ENCODE assay signal across 8 cellular contexts in the genomic region with DNA sequence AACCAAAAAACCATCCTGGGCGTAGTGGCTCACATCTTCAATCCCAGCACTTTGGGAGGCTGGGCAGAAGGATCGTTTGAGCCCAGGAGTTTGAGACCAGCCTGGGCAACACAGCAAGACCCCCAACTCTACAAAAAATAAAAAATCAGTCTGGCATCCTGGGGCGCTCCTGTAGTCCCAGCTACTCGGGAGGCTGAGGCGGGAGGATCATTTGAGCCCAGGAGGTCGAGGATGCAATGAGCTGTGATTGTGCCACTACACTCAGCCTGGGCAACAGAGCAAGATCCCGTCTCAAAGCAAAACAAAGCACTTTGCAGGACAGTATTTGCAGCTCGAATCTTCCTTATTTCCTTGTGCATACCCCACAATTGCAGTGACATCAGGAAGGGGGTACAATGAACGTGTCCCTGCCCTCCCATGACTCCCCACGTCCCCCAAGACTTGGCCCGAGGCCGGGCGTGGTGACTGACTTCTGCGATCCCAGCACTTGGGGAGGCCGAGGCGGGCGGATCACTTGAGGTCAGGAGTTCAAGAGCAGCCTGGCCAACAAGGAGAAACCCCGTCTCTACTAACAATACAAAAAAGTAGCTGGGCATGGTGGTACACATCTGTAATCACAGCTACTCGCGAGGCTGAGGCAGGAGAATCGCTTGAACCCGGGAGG. TPM values are rescaled to one million over a fixed set of nuclear protein-coding genes. Genes with fewer than 3 reads are reported as not detected.
DNase-seq lines count a peak whose midpoint lies in the region; ATAC-seq and TF ChIP-seq lines count a peak whose summit lies in the region.
"Had no signal": no experiment of that assay in that cellular context is flagged by ENCODE, and none has a peak within 500 bp of the region (broad histone marks: within the 10 kb centered on the region; RNA-seq: fewer than 3 reads in every experiment).

No MANE protein-coding gene starts in this region.

- H3K4me3 Mint-ChIP-seq in activated T-helper 1 cell treated with anti-CD3 and anti-CD28 coated beads, Interleukin-12 subunit alpha, Interleukin-12 subunit beta, Interleukin-2, Interleukin-4 antibody, amounts not matched to agents 30 ng/mL and 10 ng/mL and 1 ng/mL, durations not matched to agents 14 hours and 24 hours and 36 hours = peak overlapping the region; percentile 97
- H3K4me3 Mint-ChIP-seq in stimulated activated memory B cell treated with anti-CD40 and anti-IgM and Interleukin-4, amounts not matched to agents 10 μg/mL and 1 μg/mL and 100 μg/mL, for 72 hours = peak overlapping the region; percentile 96

- TF ChIP-seq CTCF in HFF-Myc (IDR thresholded peaks at IDR 0.05; ENCODE audit: low read depth, low read length, missing control alignments) = no peak

- peak overlapping the region; percentile 78 for H3K27ac ChIP-seq in iPS-18a (ENCODE audit: low read length)

- peak overlapping the region; percentile 90 for H3K9ac ChIP-seq in iPS-18a (ENCODE audit: low read length)

- intact Hi-C loops in activated T-helper 1 cell treated with anti-CD3 and anti-CD28 coated beads, Interleukin-12 subunit alpha, Interleukin-12 subunit beta, Interleukin-2, Interleukin-4 antibody, amounts not matched to agents 30 ng/mL and 10 ng/mL and 1 ng/mL, durations not matched to agents 14 hours and 24 hours and 36 hours (cut with micrococcal nuclease) = loop anchor here (5.0 kb wide), 1 partner anchor 846 kb away; the partner anchor contains the start of gene AKAP8L

- H3K27me3 Mint-ChIP-seq in activated T-helper 1 cell treated with anti-CD3 and anti-CD28 coated beads, Interleukin-12 subunit alpha, Interleukin-12 subunit beta, Interleukin-2, Interleukin-4 antibody, amounts not matched to agents 30 ng/mL and 10 ng/mL and 1 ng/mL, durations not matched to agents 14 hours and 24 hours and 36 hours (ENCODE audit: insufficient read depth) = no peaks in the 10 kb centered on the region
- H3K27me3 Mint-ChIP-seq in stimulated activated memory B cell treated with anti-CD40 and anti-IgM and Interleukin-4, amounts not matched to agents 10 μg/mL and 1 μg/mL and 100 μg/mL, for 72 hours = no peaks in the 10 kb centered on the region

- no peaks in the 10 kb centered on the region for H3K27me3 ChIP-seq in iPS-18a (ENCODE audit: control insufficient read depth, insufficient read depth, low read length)

- no peaks in the 10 kb centered on the region for H3K4me1 ChIP-seq in iPS-18a (ENCODE audit: control insufficient read depth, low read depth, low read length)

- no peaks in the 10 kb centered on the region for H3K9me3 Mint-ChIP-seq in activated T-helper 1 cell treated with anti-CD3 and anti-CD28 coated beads, Interleukin-12 subunit alpha, Interleukin-12 subunit beta, Interleukin-2, Interleukin-4 antibody, amounts not matched to agents 30 ng/mL and 10 ng/mL and 1 ng/mL, durations not matched to agents 14 hours and 24 hours and 36 hours
- no peaks in the 10 kb centered on the region for H3K9me3 Mint-ChIP-seq in stimulated activated memory B cell treated with anti-CD40 and anti-IgM and Interleukin-4, amounts not matched to agents 10 μg/mL and 1 μg/mL and 100 μg/mL, for 72 hours

- H3K27ac Mint-ChIP-seq in activated T-helper 1 cell treated with anti-CD3 and anti-CD28 coated beads, Interleukin-12 subunit alpha, Interleukin-12 subunit beta, Interleukin-2, Interleukin-4 antibody, amounts not matched to agents 30 ng/mL and 10 ng/mL and 1 ng/mL, durations not matched to agents 14 hours and 24 hours and 36 hours = peak overlapping the region; percentile 79
- H3K27ac Mint-ChIP-seq in stimulated activated memory B cell treated with anti-CD40 and anti-IgM and Interleukin-4, amounts not matched to agents 10 μg/mL and 1 μg/mL and 100 μg/mL, for 72 hours = peak overlapping the region; percentile 95

- H3K4me3 ChIP-seq in HFF-Myc (replicated peaks; ENCODE audit: low read depth, low read length) = peak overlapping the region; percentile 98
- H3K4me3 ChIP-seq in iPS-18a (ENCODE audit: low read length) = peak overlapping the region; percentile 93

- DNase-seq in HFF-Myc (ENCODE audit: extremely low read depth, low read depth) = no peak
- DNase-seq in activated T-helper 1 cell treated with anti-CD3 and anti-CD28 coated beads, Interleukin-12 subunit alpha, Interleukin-12 subunit beta, Interleukin-2, Interleukin-4 antibody, amounts not matched to agents 30 ng/mL and 10 ng/mL and 1 ng/mL, durations not matched to agents 14 hours and 24 hours and 36 hours (ENCODE audit: low spot score) = no peak

- H3K9me3 ChIP-seq in iPS-18a (ENCODE audit: control insufficient read depth, low read depth, low read length) = no peaks in the 10 kb centered on the region

- no peaks in the 10 kb centered on the region for H3K36me3 ChIP-seq in iPS-18a (ENCODE audit: control insufficient read depth, low read depth, low read length)

- peaks cover 4% of the 10 kb centered on the region for H3K36me3 Mint-ChIP-seq in activated T-helper 1 cell treated with anti-CD3 and anti-CD28 coated beads, Interleukin-12 subunit alpha, Interleukin-12 subunit beta, Interleukin-2, Interleukin-4 antibody, amounts not matched to agents 30 ng/mL and 10 ng/mL and 1 ng/mL, durations not matched to agents 14 hours and 24 hours and 36 hours (ENCODE audit: low read depth)
- peaks cover 24% of the 10 kb centered on the region for H3K36me3 Mint-ChIP-seq in stimulated activated memory B cell treated with anti-CD40 and anti-IgM and Interleukin-4, amounts not matched to agents 10 μg/mL and 1 μg/mL and 100 μg/mL, for 72 hours

- ATAC-seq in stimulated activated memory B cell treated with anti-CD40 and anti-IgM and Interleukin-4, amounts not matched to agents 10 μg/mL and 1 μg/mL and 100 μg/mL, for 72 hours = no peak
- ATAC-seq in GM19463 (IDR thresholded peaks at IDR 0.05; ENCODE audit: unreplicated experiment) = no peak
- ATAC-seq in HG03439 (IDR thresholded peaks at IDR 0.05; ENCODE audit: unreplicated experiment) = no peak
- no peak for ATAC-seq in GM18873 (IDR thresholded peaks at IDR 0.05; ENCODE audit: low FRiP score, unreplicated experiment)

- H3K4me1 Mint-ChIP-seq in activated T-helper 1 cell treated with anti-CD3 and anti-CD28 coated beads, Interleukin-12 subunit alpha, Interleukin-12 subunit beta, Interleukin-2, Interleukin-4 antibody, amounts not matched to agents 30 ng/mL and 10 ng/mL and 1 ng/mL, durations not matched to agents 14 hours and 24 hours and 36 hours (ENCODE audit: low read depth) = peaks cover 29% of the 10 kb centered on the region
- H3K4me1 Mint-ChIP-seq in stimulated activated memory B cell treated with anti-CD40 and anti-IgM and Interleukin-4, amounts not matched to agents 10 μg/mL and 1 μg/mL and 100 μg/mL, for 72 hours = peaks cover 75% of the 10 kb centered on the region

RNA-seq across cellular contexts. Expression of gene NDUFB7, which starts 0.9 kb away (rescaled TPM):
- total RNA-seq in activated T-helper 1 cell treated with anti-CD3 and anti-CD28 coated beads, Interleukin-12 subunit alpha, Interleukin-12 subunit beta, Interleukin-2, Interleukin-4 antibody, amounts not matched to agents 30 ng/mL and 10 ng/mL and 1 ng/mL, durations not matched to agents 14 hours and 24 hours and 36 hours = 131 and 133 TPM in 2 replicates

RNA-seq across cellular contexts. Expression of gene CLEC17A, which starts 11.9 kb away (rescaled TPM):
- total RNA-seq in activated T-helper 1 cell treated with anti-CD3 and anti-CD28 coated beads, Interleukin-12 subunit alpha, Interleukin-12 subunit beta, Interleukin-2, Interleukin-4 antibody, amounts not matched to agents 30 ng/mL and 10 ng/mL and 1 ng/mL, durations not matched to agents 14 hours and 24 hours and 36 hours = 0.13 TPM in 1 of 2 replicates, not detected in the other
- total RNA-seq: renal cortical epithelial cell had no signal

RNA-seq across cellular contexts. Expression of gene TECR, which starts 41.6 kb away (rescaled TPM):
- 110 and 120 TPM in 2 replicates for total RNA-seq in activated T-helper 1 cell treated with anti-CD3 and anti-CD28 coated beads, Interleukin-12 subunit alpha, Interleukin-12 subunit beta, Interleukin-2, Interleukin-4 antibody, amounts not matched to agents 30 ng/mL and 10 ng/mL and 1 ng/mL, durations not matched to agents 14 hours and 24 hours and 36 hours

RNA-seq across cellular contexts. Expression of gene DNAJB1, which starts 52.8 kb away (rescaled TPM):
- total RNA-seq in activated T-helper 1 cell treated with anti-CD3 and anti-CD28 coated beads, Interleukin-12 subunit alpha, Interleukin-12 subunit beta, Interleukin-2, Interleukin-4 antibody, amounts not matched to agents 30 ng/mL and 10 ng/mL and 1 ng/mL, durations not matched to agents 14 hours and 24 hours and 36 hours = 104 and 120 TPM in 2 replicates
